ENCODE assay signal across 9 cellular contexts in genomic region chr20:62303327-62304226, GRCh38. TPM values are rescaled to one million over a fixed set of nuclear protein-coding genes. Genes with fewer than 3 reads are reported as not detected.
DNase-seq lines count a peak whose midpoint lies in the region; ATAC-seq, FAIRE-seq and TF ChIP-seq lines count a peak whose summit lies in the region.
"Had no signal": no experiment of that assay in that cellular context is flagged by ENCODE, and none has a peak within 500 bp of the region (broad histone marks: within the 10 kb centered on the region; RNA-seq: fewer than 3 reads in every experiment).

No MANE protein-coding gene starts in this region.

- peak overlapping the region; percentile 100 for H3K4me2 ChIP-seq in DND-41 (ENCODE audit: insufficient read depth, low read length)
- peak overlapping the region; percentile 78 for H3K4me2 ChIP-seq in endothelial cell of umbilical vein (ENCODE audit: insufficient read depth, low read length)

- no peaks in the 10 kb centered on the region for H3K27me3 ChIP-seq in DND-41 (ENCODE audit: insufficient read depth, low read length, poor library complexity)
- no peaks in the 10 kb centered on the region for H3K27me3 ChIP-seq in endothelial cell of umbilical vein (ENCODE audit: control insufficient read depth in 2 of 2, insufficient read depth in 2 of 2, low read length in 2 of 2)

- no peak for TF ChIP-seq CTCF in DND-41 (IDR thresholded peaks at IDR 0.05; ENCODE audit: borderline replicate concordance, extremely low read depth, low read length, poor library complexity, severe bottlenecking)
- TF ChIP-seq CTCF in HEK293 (tag by site-specific recombination; IDR thresholded peaks at IDR 0.05) = no peak
- TF ChIP-seq CTCF in endothelial cell of umbilical vein (IDR thresholded peaks at IDR 0.05; ENCODE audit: extremely low read depth in 1 of 2, insufficient read depth in 1 of 2, low read depth in 1 of 2, low read length in 2 of 2) = no peak

- peak overlapping the region in 4 of 6 donors; percentile 67 to 91 (median 72) for H3K27ac Mint-ChIP-seq in naive B cell

- dilution Hi-C loops in endothelial cell of umbilical vein (cut with MboI; ENCODE audit: extremely low pct_ligation_motif_present, low sequenced_read_pairs) = no loop called here

- H3K4me1 ChIP-seq in DND-41 (ENCODE audit: insufficient read depth, low read length) (peaks cover 38% of the 10 kb centered on the region), HEK293 (ENCODE audit: control insufficient read depth, insufficient read depth, low read length) (peaks cover 8% of the 10 kb centered on the region), endothelial cell of umbilical vein (ENCODE audit: control insufficient read depth, extremely low read depth, insufficient read depth, low read length) (peaks cover 21% of the 10 kb centered on the region)

- POLR2A ChIA-PET in HEK293 (lab: Yijun Ruan, JAX) (interaction anchor here (1.1 to 1.6 kb wide), 4 partner anchors 64 to 104 kb away, joined by 3 to 4 read pairs (median 4); partner anchors contain the start of gene LAMA5), endothelial cell of umbilical vein (lab: Charles Lee) (no interaction called here)

- H3K9ac ChIP-seq in DND-41 (ENCODE audit: low read depth, low read length) (peak overlapping the region; percentile 93), SK-N-MC (ENCODE audit: insufficient read length) (peak overlapping the region; percentile 90), endothelial cell of umbilical vein (replicated peaks; ENCODE audit: extremely low read depth, insufficient read depth, low read length) (peak overlapping the region; percentile 77)

- no peaks in the 10 kb centered on the region for H3K36me3 Mint-ChIP-seq in naive B cell

- H3K4me1 Mint-ChIP-seq in naive B cell = peaks cover 22 to 36% (median 25%) of the 10 kb centered on the region in 3 donors

- H3K79me2 ChIP-seq in DND-41 (ENCODE audit: insufficient read depth, low read length) (peaks cover 41% of the 10 kb centered on the region), endothelial cell of umbilical vein (ENCODE audit: control insufficient read depth, insufficient read depth, low read length) (peaks cover 41% of the 10 kb centered on the region)

- no peaks in the 10 kb centered on the region for H3K9me3 ChIP-seq in DND-41 (ENCODE audit: insufficient read depth, low read length, severe bottlenecking)
- H3K9me3 ChIP-seq in HEK293 (ENCODE audit: control insufficient read depth, insufficient read depth, low read depth, low read length) = no peaks in the 10 kb centered on the region
- H3K9me3 ChIP-seq in SK-N-MC (ENCODE audit: low read depth, low read length) = no peaks in the 10 kb centered on the region
- no peaks in the 10 kb centered on the region for H3K9me3 ChIP-seq in endothelial cell of umbilical vein (replicated peaks; ENCODE audit: control insufficient read depth, insufficient read depth, low read length)

- H3K36me3 ChIP-seq in DND-41 (ENCODE audit: insufficient read depth, low read length) (peaks cover 59% of the 10 kb centered on the region), HEK293 (ENCODE audit: control insufficient read depth in 2 of 2, insufficient read depth in 1 of 2, low read length in 2 of 2) (peaks cover 0 to 56% of the 10 kb centered on the region in 2 experiments; a peak in 1 of 3 replicates), SK-N-MC (ENCODE audit: insufficient read depth, low read length) (peaks cover 45% of the 10 kb centered on the region), endothelial cell of umbilical vein (ENCODE audit: control insufficient read depth in 2 of 2, extremely low read depth in 1 of 2, insufficient read depth in 2 of 2, low read length in 2 of 2) (peaks cover 19 to 34% of the 10 kb centered on the region in 2 experiments)

- CTCF ChIA-PET in HEK293 (lab: Yijun Ruan, JAX) = interaction anchor here (0.7 to 2.4 kb wide), 4 partner anchors 66 to 296 kb away, joined by 3 to 22 read pairs (median 3); no protein-coding TSS in a partner anchor
- CTCF ChIA-PET in endothelial cell of umbilical vein (lab: Charles Lee) = interaction anchor here (2.0 to 8.1 kb wide), 3 partner anchors 61 to 79 kb away, joined by 14 to 113 read pairs (median 33); no protein-coding TSS in a partner anchor

- intact Hi-C loops in endothelial cell of umbilical vein (cut with micrococcal nuclease) = loop anchor here (2.0 to 10.0 kb wide), 3 partner anchors 293 to 491 kb away; partner anchors contain the start of gene MRGBP

- H3K4me3 ChIP-seq in DND-41 (ENCODE audit: low read depth in 1 of 2, low read length in 2 of 2) (peak overlapping the region; percentile 99 to 100), HEK293 (ENCODE audit: low read depth, low read length) (peak overlapping the region; percentile 92), SK-N-MC (peak overlapping the region; percentile 99), endothelial cell of umbilical vein (replicated peaks in 1 of 3; ENCODE audit: insufficient read depth in 1 of 3, low read depth in 1 of 3, low read length in 3 of 3) (peak overlapping the region; percentile 5 to 95 (median 50))

- ATAC-seq in DND-41 (ENCODE audit: insufficient read depth, low read depth) = no peak
- ATAC-seq in naive B cell (ENCODE audit: low read depth in 2 of 2) = peak in 1 of 2 donors; percentile 4

- DNase-seq in DND-41 = peak; percentile 23
- no peak for DNase-seq in SK-N-MC (ENCODE audit: low read depth, low spot score)
- DNase-seq in endothelial cell of umbilical vein (ENCODE audit: low read depth, low spot score) = peak; percentile 36
- DNase-seq in naive B cell = no peak
- no peak for DNase-seq in amygdala (lab: John Stamatoyannopoulos, UW)
- no peak for DNase-seq in activated effector memory CD4-positive, alpha-beta T cell treated with Interleukin-2 at 50 U/mL for 16 hours
- DNase-seq in NCI-H2107 (lab: John Stamatoyannopoulos, UW) = no peak

- H3K27me3 Mint-ChIP-seq in naive B cell = no peaks in the 10 kb centered on the region

- TF ChIP-seq POLR2A in endothelial cell of umbilical vein (IDR thresholded peaks at IDR 0.05; ENCODE audit: low read depth, low read length) = peak; percentile 77

- no peaks in the 10 kb centered on the region for H3K9me3 Mint-ChIP-seq in naive B cell

- peak overlapping the region; percentile 79 for H3K27ac ChIP-seq in DND-41 (ENCODE audit: low read length)
- peak overlapping the region; percentile 77 for H3K27ac ChIP-seq in HEK293 (ENCODE audit: extremely low read depth, low read depth, low read length)
- H3K27ac ChIP-seq in SK-N-MC = peak overlapping the region; percentile 64; the same call in 1 of the 2 replicates
- H3K27ac ChIP-seq in endothelial cell of umbilical vein (ENCODE audit: insufficient read depth, low read depth, low read length) = peak overlapping the region; percentile 61

- BruUV-seq in endothelial cell of umbilical vein (replicated peaks; lab: Mats Ljungman, UMichigan) = TSS peak; percentile 16

- FAIRE-seq in endothelial cell of umbilical vein (lab: Jason Lieb, UNC) = no peak
- FAIRE-seq: TTC549 had no signal

- H3K9me1 ChIP-seq in endothelial cell of umbilical vein (replicated peaks; ENCODE audit: control insufficient read depth, extremely low read depth, insufficient read depth, low read length) = no peaks in the 10 kb centered on the region

- H3K4me3 Mint-ChIP-seq in naive B cell = peak overlapping the region; percentile 82 to 93 (median 90)

- peaks cover 54% of the 10 kb centered on the region for H4K20me1 ChIP-seq in DND-41 (ENCODE audit: insufficient read depth, low read length)
- H4K20me1 ChIP-seq in endothelial cell of umbilical vein (replicated peaks; ENCODE audit: control insufficient read depth, extremely low read depth, insufficient read depth, low read length) = no peaks in the 10 kb centered on the region

- no peak overlapping the region for H2AFZ ChIP-seq in DND-41 (ENCODE audit: low read depth, low read length)
- no peak overlapping the region for H2AFZ ChIP-seq in endothelial cell of umbilical vein (ENCODE audit: low read depth, low read length)

TF ChIP-seq in HEK293, 187 proteins besides CTCF, POLR2A, EP300 and RAD21 (continues in another document):
- TF ChIP-seq SCRT2 (tag by site-specific recombination; IDR thresholded peaks at IDR 0.05) = peak; percentile 87
- peak; percentile 46 for TF ChIP-seq SP2 (tag by site-specific recombination; IDR thresholded peaks at IDR 0.05)
- TF ChIP-seq ZBTB26 (tag by site-specific recombination; optimal IDR thresholded peaks at IDR 0.05) = peak; percentile 63

TF ChIP-seq in endothelial cell of umbilical vein, 7 proteins besides CTCF, POLR2A, EP300 and RAD21:
- no peak for TF ChIP-seq MYC (IDR thresholded peaks at IDR 0.05; ENCODE audit: low read depth, low read length)
- no peak for TF ChIP-seq MAX (IDR thresholded peaks at IDR 0.05; ENCODE audit: insufficient read depth, insufficient read length)
- no peak for TF ChIP-seq EZH2 (IDR thresholded peaks at IDR 0.05; ENCODE audit: borderline replicate concordance, low read depth, low read length, severe bottlenecking)
- TF ChIP-seq JUN (IDR thresholded peaks at IDR 0.05; ENCODE audit: borderline replicate concordance, insufficient read depth, insufficient read length, low read depth) = no peak
- no peak for TF ChIP-seq FOS (IDR thresholded peaks at IDR 0.05; ENCODE audit: borderline replicate concordance, insufficient read depth, low read length)
- TF ChIP-seq GATA2 (IDR thresholded peaks at IDR 0.05; ENCODE audit: insufficient read depth, insufficient read length, low read depth, low read length) = no peak
- TF ChIP-seq POLR2AphosphoS5 (IDR thresholded peaks at IDR 0.05; ENCODE audit: insufficient read depth, low read depth, low read length) = no peak
TF ChIP-seq in endothelial cell of umbilical vein: peak in this region for 0.

RNA-seq across cellular contexts. Expression of gene ADRM1, which starts 0.8 kb away (rescaled TPM):
- 144 and 154 TPM in 2 replicates for total RNA-seq in endothelial cell of umbilical vein
- polyA plus RNA-seq in endothelial cell of umbilical vein (179 and 249 TPM in 2 replicates), naive B cell (ENCODE audit: low read depth in 6 of 6) (100 to 1,000 TPM in 2 of 6 donors, 10 to 100 TPM in 4; 75.6 to 111 (median 89.0) TPM)
- polyA plus RNA-seq in endothelial cell of umbilical vein (2011; cell fraction: cytosol; rRNA removed) = 131 and 170 TPM in 2 replicates
- polyA plus RNA-seq in endothelial cell of umbilical vein (2011; cell fraction: nucleus; rRNA removed) = 99.1 and 109 TPM in 2 replicates
- 146 and 147 TPM in 2 replicates for polyA plus RNA-seq in endothelial cell of umbilical vein (2012)
- polyA minus RNA-seq in endothelial cell of umbilical vein = 65.1 and 70.5 TPM in 2 replicates
- 104 TPM for polyA minus RNA-seq in endothelial cell of umbilical vein (2011; cell fraction: cytosol; rRNA and poly(A)+ RNA removed)
- polyA minus RNA-seq in endothelial cell of umbilical vein (2011; cell fraction: nucleus; rRNA and poly(A)+ RNA removed) = 29.3 and 53.9 TPM in 2 replicates

Comparison
In these comparisons a context has a peak if more than half of its experiments do, and no peak if none do; other contexts are left out.
1. DNase-seq: peak in DND-41 (single experiment) and endothelial cell of umbilical vein (single experiment); none in SK-N-MC (single experiment), naive B cell (single experiment), amygdala (0 of 56), activated effector memory CD4-positive, alpha-beta T cell treated with Interleukin-2 at 50 U/mL for 16 hours (single experiment) and NCI-H2107 (single experiment).
2. Peak in every context shown above with its lines, with median percentiles within 50 percentile points of each other: H3K27ac ChIP-seq, H3K4me3 ChIP-seq and H3K9ac ChIP-seq.